19 cellular contexts compared by ENCODE assay signal in the genomic region with DNA sequence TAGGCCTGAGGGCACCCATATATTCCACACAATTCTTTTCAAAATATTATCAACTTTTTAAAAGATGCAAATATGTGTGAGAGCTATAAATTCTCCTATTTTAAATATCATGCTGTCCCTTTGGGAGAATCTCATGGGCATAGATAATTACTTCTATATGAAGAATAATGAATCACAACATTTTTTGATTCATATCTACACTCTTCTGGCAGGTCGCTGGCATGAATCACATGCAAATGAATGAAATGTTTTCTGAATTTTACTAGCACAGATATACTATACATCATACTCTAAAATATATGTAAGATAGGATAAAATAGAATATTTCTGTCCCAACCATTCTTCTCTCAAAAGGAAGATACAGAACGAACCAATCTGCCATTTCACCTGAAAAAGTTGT.
DNase-seq lines count a peak whose midpoint lies in the region; ATAC-seq and TF ChIP-seq lines count a peak whose summit lies in the region.
"Had no signal": no experiment of that assay in that cellular context is flagged by ENCODE, and none has a peak within 500 bp of the region (broad histone marks: within the 10 kb centered on the region; RNA-seq: fewer than 3 reads in every experiment).

No MANE protein-coding gene starts in this region.

- peaks cover 7% of the 10 kb centered on the region for H3K27me3 Mint-ChIP-seq in activated CD4-positive, alpha-beta memory T cell treated with anti-CD3 and anti-CD28 coated beads for 36 hours
- H3K27me3 Mint-ChIP-seq in activated CD4-positive, alpha-beta memory T cell treated with anti-CD3 and anti-CD28 coated beads, Interleukin-2, amount 10 ng/mL, durations not matched to agents 7 days and 5 days, result no peaks in the 10 kb centered on the region
- peaks cover 2% of the 10 kb centered on the region for H3K27me3 Mint-ChIP-seq in activated naive CD8-positive, alpha-beta T cell
- peaks cover 3% of the 10 kb centered on the region for H3K27me3 Mint-ChIP-seq in activated naive CD8-positive, alpha-beta T cell treated with anti-CD3 and anti-CD28 coated beads for 36 hours
- H3K27me3 Mint-ChIP-seq: CD4-positive, alpha-beta T cell had no signal

- H3K4me1 Mint-ChIP-seq in activated CD4-positive, alpha-beta memory T cell treated with anti-CD3 and anti-CD28 coated beads for 36 hours (ENCODE audit: low read depth), result peaks cover 46% of the 10 kb centered on the region
- H3K4me1 Mint-ChIP-seq in activated CD4-positive, alpha-beta memory T cell treated with anti-CD3 and anti-CD28 coated beads, Interleukin-2, amount 10 ng/mL, durations not matched to agents 7 days and 5 days, result peaks cover 12% of the 10 kb centered on the region
- peaks cover 25% of the 10 kb centered on the region for H3K4me1 Mint-ChIP-seq in activated naive CD8-positive, alpha-beta T cell (ENCODE audit: low read depth)
- H3K4me1 Mint-ChIP-seq in activated naive CD8-positive, alpha-beta T cell treated with anti-CD3 and anti-CD28 coated beads for 36 hours, result peaks cover 30% of the 10 kb centered on the region

- CTCF ChIA-PET in activated CD4-positive, alpha-beta memory T cell treated with anti-CD3 and anti-CD28 coated beads for 36 hours (lab: Charles Lee), result no interaction called here
- CTCF ChIA-PET in activated CD4-positive, alpha-beta memory T cell treated with anti-CD3 and anti-CD28 coated beads, Interleukin-2, amount 10 ng/mL, durations not matched to agents 7 days and 5 days (lab: Charles Lee), result no interaction called here
- CTCF ChIA-PET in A673 (lab: Charles Lee), result no interaction called here

- POLR2A ChIA-PET in activated CD4-positive, alpha-beta memory T cell treated with anti-CD3 and anti-CD28 coated beads for 36 hours (lab: Charles Lee), result no interaction called here
- POLR2A ChIA-PET in activated CD4-positive, alpha-beta memory T cell treated with anti-CD3 and anti-CD28 coated beads, Interleukin-2, amount 10 ng/mL, durations not matched to agents 7 days and 5 days (lab: Charles Lee), result no interaction called here
- POLR2A ChIA-PET in A673 (lab: Charles Lee; ENCODE audit: low non-redundant PET), result no interaction called here

- H3K27ac ChIP-seq in RWPE2 (ENCODE audit: poor library complexity, severe bottlenecking) (no peak overlapping the region), foreskin keratinocyte (peak overlapping the region; percentile 10), A673 (ENCODE audit: low read depth, low read length, poor library complexity, severe bottlenecking) (no peak overlapping the region)
- H3K27ac ChIP-seq: RWPE1 had no signal

- TF ChIP-seq CTCF in RWPE2 (IDR thresholded peaks at IDR 0.05; ENCODE audit: poor library complexity, severe bottlenecking) (no peak), foreskin keratinocyte (conservative IDR thresholded peaks at IDR 0.05) (no peak), A673 (conservative IDR thresholded peaks at IDR 0.05; ENCODE audit: low read depth, low read length) (no peak)

- peak; percentile 55 for ATAC-seq in RWPE2 (ENCODE audit: low read depth)
- ATAC-seq in foreskin keratinocyte, result peak; percentile 84
- ATAC-seq: HepG2 had no signal

- no TSS peak for BruUV-seq in A673 (replicated peaks; lab: Mats Ljungman, UMichigan)

- H3K4me1 ChIP-seq in RWPE2 (ENCODE audit: insufficient read depth, poor library complexity, severe bottlenecking), result no peaks in the 10 kb centered on the region
- peaks cover 16% of the 10 kb centered on the region for H3K4me1 ChIP-seq in foreskin keratinocyte
- H3K4me1 ChIP-seq in A673 (ENCODE audit: insufficient read depth, low read length, poor library complexity, severe bottlenecking), result no peaks in the 10 kb centered on the region
- H3K4me1 ChIP-seq: Caco-2 had no signal

- no peak for DNase-seq in activated CD4-positive, alpha-beta memory T cell treated with anti-CD3 and anti-CD28 coated beads for 36 hours
- no peak for DNase-seq in activated CD4-positive, alpha-beta memory T cell treated with anti-CD3 and anti-CD28 coated beads, Interleukin-2, amount 10 ng/mL, durations not matched to agents 7 days and 5 days
- no peak for DNase-seq in activated naive CD8-positive, alpha-beta T cell treated with anti-CD3 and anti-CD28 coated beads for 36 hours
- DNase-seq in RWPE2 (ENCODE audit: low spot score), result no peak
- DNase-seq in foreskin keratinocyte, result peak; percentile 18 to 68
- DNase-seq in A673 (ENCODE audit: low spot score), result no peak
- no peak for DNase-seq in RPMI8226
- DNase-seq: Caco-2; CD4-positive, alpha-beta T cell; H7; HFFc6; KBM-7; NCI-H1105 treated with DMSO at 0.1 percent for 48 hours; NCI-H1694; NCI-H510A treated with DMSO at 0.1 percent for 48 hours; NCI-H774 had no signal

- no peak overlapping the region for H3K4me3 ChIP-seq in RWPE2 (ENCODE audit: severe bottlenecking)
- no peak overlapping the region for H3K4me3 ChIP-seq in A673 (ENCODE audit: low read depth, low read length, poor library complexity, severe bottlenecking)

- intact Hi-C loops in activated CD4-positive, alpha-beta memory T cell treated with anti-CD3 and anti-CD28 coated beads for 36 hours (cut with micrococcal nuclease), result no loop called here
- intact Hi-C loops in A673 (cut with micrococcal nuclease; ENCODE audit: unreplicated experiment), result no loop called here

- H3K27me3 ChIP-seq in RWPE2 (ENCODE audit: insufficient read depth, poor library complexity, severe bottlenecking) (no peaks in the 10 kb centered on the region), foreskin keratinocyte (no peaks in the 10 kb centered on the region), A673 (replicated peaks; ENCODE audit: insufficient read depth, low read depth, low read length, poor library complexity) (no peaks in the 10 kb centered on the region)

- no peak overlapping the region for H3K4me3 Mint-ChIP-seq in activated CD4-positive, alpha-beta memory T cell treated with anti-CD3 and anti-CD28 coated beads for 36 hours
- no peak overlapping the region for H3K4me3 Mint-ChIP-seq in activated CD4-positive, alpha-beta memory T cell treated with anti-CD3 and anti-CD28 coated beads, Interleukin-2, amount 10 ng/mL, durations not matched to agents 7 days and 5 days
- peak overlapping the region; percentile 5 for H3K4me3 Mint-ChIP-seq in activated naive CD8-positive, alpha-beta T cell
- H3K4me3 Mint-ChIP-seq in activated naive CD8-positive, alpha-beta T cell treated with anti-CD3 and anti-CD28 coated beads for 36 hours, result no peak overlapping the region
- H3K4me3 Mint-ChIP-seq: CD4-positive, alpha-beta T cell; HFFc6 had no signal

- H3K36me3 Mint-ChIP-seq in activated CD4-positive, alpha-beta memory T cell treated with anti-CD3 and anti-CD28 coated beads for 36 hours, result no peaks in the 10 kb centered on the region
- no peaks in the 10 kb centered on the region for H3K36me3 Mint-ChIP-seq in activated CD4-positive, alpha-beta memory T cell treated with anti-CD3 and anti-CD28 coated beads, Interleukin-2, amount 10 ng/mL, durations not matched to agents 7 days and 5 days (ENCODE audit: low read depth)
- H3K36me3 Mint-ChIP-seq in activated naive CD8-positive, alpha-beta T cell, result no peaks in the 10 kb centered on the region
- no peaks in the 10 kb centered on the region for H3K36me3 Mint-ChIP-seq in activated naive CD8-positive, alpha-beta T cell treated with anti-CD3 and anti-CD28 coated beads for 36 hours

- no peaks in the 10 kb centered on the region for H3K9me3 Mint-ChIP-seq in activated CD4-positive, alpha-beta memory T cell treated with anti-CD3 and anti-CD28 coated beads for 36 hours
- no peaks in the 10 kb centered on the region for H3K9me3 Mint-ChIP-seq in activated CD4-positive, alpha-beta memory T cell treated with anti-CD3 and anti-CD28 coated beads, Interleukin-2, amount 10 ng/mL, durations not matched to agents 7 days and 5 days
- H3K9me3 Mint-ChIP-seq in activated naive CD8-positive, alpha-beta T cell (ENCODE audit: low read depth), result no peaks in the 10 kb centered on the region
- peaks cover 6% of the 10 kb centered on the region for H3K9me3 Mint-ChIP-seq in activated naive CD8-positive, alpha-beta T cell treated with anti-CD3 and anti-CD28 coated beads for 36 hours
- H3K9me3 Mint-ChIP-seq: CD4-positive, alpha-beta T cell had no signal

- H3K27ac Mint-ChIP-seq in activated CD4-positive, alpha-beta memory T cell treated with anti-CD3 and anti-CD28 coated beads for 36 hours, result peak overlapping the region; percentile 88
- H3K27ac Mint-ChIP-seq in activated CD4-positive, alpha-beta memory T cell treated with anti-CD3 and anti-CD28 coated beads, Interleukin-2, amount 10 ng/mL, durations not matched to agents 7 days and 5 days, result no peak overlapping the region
- H3K27ac Mint-ChIP-seq in activated naive CD8-positive, alpha-beta T cell, result peak overlapping the region; percentile 88
- no peak overlapping the region for H3K27ac Mint-ChIP-seq in activated naive CD8-positive, alpha-beta T cell treated with anti-CD3 and anti-CD28 coated beads for 36 hours
- H3K27ac Mint-ChIP-seq: CD4-positive, alpha-beta T cell; HFFc6 had no signal

- H3K36me3 ChIP-seq in RWPE2 (ENCODE audit: low read depth) (no peaks in the 10 kb centered on the region), A673 (ENCODE audit: insufficient read depth, low read length, poor library complexity, severe bottlenecking) (no peaks in the 10 kb centered on the region)

- H3K9me3 ChIP-seq in RWPE2 (ENCODE audit: severe bottlenecking), result no peaks in the 10 kb centered on the region
- H3K9me3 ChIP-seq in A673 (ENCODE audit: low read depth, low read length, poor library complexity, severe bottlenecking), result no peaks in the 10 kb centered on the region
- H3K9me3 ChIP-seq: Caco-2 had no signal

Comparison
In these comparisons a context has a peak if more than half of its experiments do, and no peak if none do; other contexts are left out.
1. H3K27ac Mint-ChIP-seq: peak in activated CD4-positive, alpha-beta memory T cell treated with anti-CD3 and anti-CD28 coated beads for 36 hours (single experiment) and activated naive CD8-positive, alpha-beta T cell (single experiment); none in activated CD4-positive, alpha-beta memory T cell treated with anti-CD3 and anti-CD28 coated beads, Interleukin-2, amount 10 ng/mL, durations not matched to agents 7 days and 5 days (single experiment) and activated naive CD8-positive, alpha-beta T cell treated with anti-CD3 and anti-CD28 coated beads for 36 hours (single experiment).
2. DNase-seq: peak in foreskin keratinocyte (2 of 2); none in activated CD4-positive, alpha-beta memory T cell treated with anti-CD3 and anti-CD28 coated beads for 36 hours (single experiment), activated CD4-positive, alpha-beta memory T cell treated with anti-CD3 and anti-CD28 coated beads, Interleukin-2, amount 10 ng/mL, durations not matched to agents 7 days and 5 days (single experiment), activated naive CD8-positive, alpha-beta T cell treated with anti-CD3 and anti-CD28 coated beads for 36 hours (single experiment), RWPE2 (single experiment), A673 (single experiment) and RPMI8226 (single experiment).